In the genomic region with DNA sequence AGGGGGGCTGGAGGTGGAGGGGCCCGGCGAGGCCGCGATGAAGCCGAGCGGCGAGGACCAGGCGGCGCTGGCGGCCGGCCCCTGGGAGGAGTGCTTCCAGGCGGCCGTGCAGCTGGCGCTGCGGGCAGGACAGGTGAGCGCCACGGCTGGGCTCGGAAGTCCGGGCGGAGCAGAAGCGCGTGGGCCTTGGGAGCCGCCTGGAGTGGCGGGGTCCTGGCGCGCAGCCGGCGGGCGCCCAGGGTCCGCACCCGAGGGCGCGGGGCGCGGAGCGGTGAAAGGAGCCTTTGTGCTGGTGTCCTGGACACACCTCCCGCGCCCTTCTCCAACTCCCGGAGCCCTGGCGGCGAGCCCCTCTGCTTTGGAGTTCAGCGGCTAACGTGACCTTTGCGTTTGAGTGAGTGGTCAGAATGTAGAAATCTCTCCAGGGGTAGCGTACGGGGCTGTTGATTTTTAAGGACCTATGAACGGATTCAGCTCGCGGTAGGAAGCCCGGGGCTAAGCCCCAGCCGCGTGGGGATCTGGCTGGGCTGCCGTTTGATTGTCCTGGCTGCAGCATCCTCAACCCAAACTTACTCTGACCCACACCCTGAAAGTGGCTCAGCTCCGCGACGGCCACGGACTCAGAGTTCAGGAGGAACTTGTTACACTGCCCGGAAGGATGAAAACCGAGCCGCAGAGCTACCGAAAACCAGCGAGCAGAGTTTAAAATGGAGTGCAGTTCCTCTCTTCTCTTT, we compare ENCODE assay signal across 8 cellular contexts. TPM values are rescaled to one million over a fixed set of nuclear protein-coding genes. Genes with fewer than 3 reads are reported as not detected.
DNase-seq lines count a peak whose midpoint lies in the region; ATAC-seq and TF ChIP-seq lines count a peak whose summit lies in the region.

No MANE protein-coding gene starts in this region.

- peaks cover 20% of the 10 kb centered on the region for H3K27me3 Mint-ChIP-seq in GM23338 (ENCODE audit: insufficient read depth, low read depth, poor library complexity)

- peak overlapping the region; percentile 92 for H3K27ac Mint-ChIP-seq in GM23338

- peak; percentile 17 for ATAC-seq in GM23338

- no peaks in the 10 kb centered on the region for H3K27me3 ChIP-seq in GM23338 (ENCODE audit: insufficient read depth)
- no peaks in the 10 kb centered on the region for H3K27me3 ChIP-seq in Loucy (ENCODE audit: insufficient read depth, low read length, poor library complexity, severe bottlenecking)
- no peaks in the 10 kb centered on the region for H3K27me3 ChIP-seq in neuron (ENCODE audit: insufficient read depth, low read length)

- H3K4me2 ChIP-seq in GM23338, result peak overlapping the region; percentile 91
- peak overlapping the region; percentile 88 for H3K4me2 ChIP-seq in Loucy (ENCODE audit: low read depth, low read length, poor library complexity, severe bottlenecking)

- H3K9me2 ChIP-seq in GM23338 (ENCODE audit: insufficient read depth), result no peaks in the 10 kb centered on the region
- no peaks in the 10 kb centered on the region for H3K9me2 ChIP-seq in Loucy (replicated peaks; ENCODE audit: low read depth, low read length)

- H3K79me2 ChIP-seq in GM23338 (replicated peaks; ENCODE audit: insufficient read depth), result peaks cover 48% of the 10 kb centered on the region
- no peaks in the 10 kb centered on the region for H3K79me2 ChIP-seq in Loucy (ENCODE audit: insufficient read depth, low read length)

- H3K36me3 Mint-ChIP-seq in GM23338 (ENCODE audit: low read depth), result peaks cover 8% of the 10 kb centered on the region

- TF ChIP-seq CTCF in GM10248 (IDR thresholded peaks at IDR 0.05; ENCODE audit: control extremely low read depth, extremely low read depth, low read depth, missing control alignments), result no peak
- no peak for TF ChIP-seq CTCF in GM23338 (conservative IDR thresholded peaks at IDR 0.05; ENCODE audit: low read depth in 2 of 2)
- TF ChIP-seq CTCF in Loucy (conservative IDR thresholded peaks at IDR 0.05; ENCODE audit: low read length), result no peak
- TF ChIP-seq CTCF in fibroblast of villous mesenchyme (IDR thresholded peaks at IDR 0.05; ENCODE audit: insufficient read depth, low read depth, low read length), result no peak

- H3K9me3 Mint-ChIP-seq in GM23338, result 0 out of 3 replicates have a peak, but pooled peaks cover 4% of the 10 kb centered on the region

- peaks cover 56% of the 10 kb centered on the region for H3K4me1 Mint-ChIP-seq in GM23338

- H3F3A ChIP-seq in GM23338 (replicated peaks; ENCODE audit: low read depth) (peaks cover 10% of the 10 kb centered on the region; the same call in 1 of the 2 replicates), Loucy (ENCODE audit: low read depth) (no peaks in the 10 kb centered on the region)

- DNase-seq in GM10248 (ENCODE audit: extremely low spot score), result peak; percentile 53
- DNase-seq in GM23338 (ENCODE audit: low spot score), result peak; percentile 73
- peak; percentile 68 for DNase-seq in activated CD8-positive, alpha-beta memory T cell treated with anti-CD3 and anti-CD28 coated beads, Interleukin-2, amount 50 U/mL, for 48 hours
- peak; percentile 37 for DNase-seq in fibroblast of villous mesenchyme (ENCODE audit: low read depth)
- DNase-seq in SHP77 treated with DMSO at 0.1 percent for 48 hours (lab: John Stamatoyannopoulos, UW), result no peak
- DNase-seq in NCI-H526 treated with DMSO at 0.1 percent for 48 hours (lab: John Stamatoyannopoulos, UW), result no peak

- H3K4me3 ChIP-seq in GM23338 (peak overlapping the region; percentile 85), Loucy (ENCODE audit: low read length, poor library complexity, severe bottlenecking) (peak overlapping the region; percentile 83), fibroblast of villous mesenchyme (ENCODE audit: low read depth, low read length) (peak overlapping the region; percentile 70), neuron (ENCODE audit: low read length) (peak overlapping the region; percentile 79)

- CTCF ChIA-PET in GM10248 (lab: Yijun Ruan, JAX), result interaction anchor here (1.1 to 5.4 kb wide), 4 partner anchors 11 to 44 kb away, joined by 3 to 38 read pairs (median 10); no protein-coding TSS in a partner anchor

- H3K4me3 Mint-ChIP-seq in GM23338, result peak overlapping the region; percentile 96

- H3K27ac ChIP-seq in GM23338 (ENCODE audit: low read depth), result peak overlapping the region; percentile 80; the same call in 1 of the 2 replicates

- H4K20me1 ChIP-seq in GM23338 (replicated peaks; ENCODE audit: insufficient read depth) (peaks cover 28% of the 10 kb centered on the region), Loucy (ENCODE audit: insufficient read depth, low read length, poor library complexity, severe bottlenecking) (no peaks in the 10 kb centered on the region)

- POLR2A ChIA-PET in GM10248 (lab: Yijun Ruan, JAX), result interaction anchor here (0.6 kb wide), 1 partner anchor 328 kb away, joined by 4 read pairs; no protein-coding TSS in a partner anchor

- H3K4me1 ChIP-seq in GM23338 (ENCODE audit: insufficient read depth) (peaks cover 42% of the 10 kb centered on the region), Loucy (ENCODE audit: insufficient read depth, low read length, poor library complexity, severe bottlenecking) (peaks cover 10% of the 10 kb centered on the region), neuron (ENCODE audit: insufficient read depth, low read length) (peaks cover 17% of the 10 kb centered on the region)

- H2AFZ ChIP-seq in GM23338 (peak overlapping the region; percentile 78; the same call in 1 of the 2 replicates), Loucy (ENCODE audit: low read length) (peak overlapping the region; percentile 97), neuron (ENCODE audit: low read depth, low read length) (peak overlapping the region; percentile 94)

- H3K9me3 ChIP-seq in Loucy (ENCODE audit: insufficient read depth, low read depth, low read length), result no peaks in the 10 kb centered on the region
- no peaks in the 10 kb centered on the region for H3K9me3 ChIP-seq in neuron (ENCODE audit: low read length)

- H3K36me3 ChIP-seq in GM23338 (ENCODE audit: insufficient read depth) (no peaks in the 10 kb centered on the region), Loucy (ENCODE audit: insufficient read depth, low read length) (no peaks in the 10 kb centered on the region), neuron (ENCODE audit: insufficient read depth, low read length) (peaks cover 2% of the 10 kb centered on the region)

- peak overlapping the region; percentile 79 for H3K9ac ChIP-seq in Loucy (ENCODE audit: low read depth, low read length, poor library complexity, severe bottlenecking)

TF ChIP-seq in GM23338, 12 proteins besides CTCF, POLR2A, EP300 and RAD21 (continues in another document):
- TF ChIP-seq ZNF331 (CRISPR knock-in tag; IDR thresholded peaks at IDR 0.05; ENCODE audit: low read depth) (no peak), EZH2phosphoT487 (IDR thresholded peaks at IDR 0.05; ENCODE audit: unreplicated experiment) (no peak), CREB1 (CRISPR knock-in tag; IDR thresholded peaks at IDR 0.05; ENCODE audit: low read depth) (no peak), EZH2 (IDR thresholded peaks at IDR 0.05; ENCODE audit: low read depth, unreplicated experiment) (no peak), STAT1 (IDR thresholded peaks at IDR 0.05; ENCODE audit: unreplicated experiment) (no peak), NANOG (IDR thresholded peaks at IDR 0.05; ENCODE audit: borderline replicate concordance) (no peak), POLR2AphosphoS5 (IDR thresholded peaks at IDR 0.05; ENCODE audit: low read depth) (no peak)
- TF ChIP-seq, protein P1, sequence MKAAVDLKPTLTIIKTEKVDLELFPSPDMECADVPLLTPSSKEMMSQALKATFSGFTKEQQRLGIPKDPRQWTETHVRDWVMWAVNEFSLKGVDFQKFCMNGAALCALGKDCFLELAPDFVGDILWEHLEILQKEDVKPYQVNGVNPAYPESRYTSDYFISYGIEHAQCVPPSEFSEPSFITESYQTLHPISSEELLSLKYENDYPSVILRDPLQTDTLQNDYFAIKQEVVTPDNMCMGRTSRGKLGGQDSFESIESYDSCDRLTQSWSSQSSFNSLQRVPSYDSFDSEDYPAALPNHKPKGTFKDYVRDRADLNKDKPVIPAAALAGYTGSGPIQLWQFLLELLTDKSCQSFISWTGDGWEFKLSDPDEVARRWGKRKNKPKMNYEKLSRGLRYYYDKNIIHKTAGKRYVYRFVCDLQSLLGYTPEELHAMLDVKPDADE (IDR thresholded peaks at IDR 0.05), result no peak
- TF ChIP-seq, protein P2, sequence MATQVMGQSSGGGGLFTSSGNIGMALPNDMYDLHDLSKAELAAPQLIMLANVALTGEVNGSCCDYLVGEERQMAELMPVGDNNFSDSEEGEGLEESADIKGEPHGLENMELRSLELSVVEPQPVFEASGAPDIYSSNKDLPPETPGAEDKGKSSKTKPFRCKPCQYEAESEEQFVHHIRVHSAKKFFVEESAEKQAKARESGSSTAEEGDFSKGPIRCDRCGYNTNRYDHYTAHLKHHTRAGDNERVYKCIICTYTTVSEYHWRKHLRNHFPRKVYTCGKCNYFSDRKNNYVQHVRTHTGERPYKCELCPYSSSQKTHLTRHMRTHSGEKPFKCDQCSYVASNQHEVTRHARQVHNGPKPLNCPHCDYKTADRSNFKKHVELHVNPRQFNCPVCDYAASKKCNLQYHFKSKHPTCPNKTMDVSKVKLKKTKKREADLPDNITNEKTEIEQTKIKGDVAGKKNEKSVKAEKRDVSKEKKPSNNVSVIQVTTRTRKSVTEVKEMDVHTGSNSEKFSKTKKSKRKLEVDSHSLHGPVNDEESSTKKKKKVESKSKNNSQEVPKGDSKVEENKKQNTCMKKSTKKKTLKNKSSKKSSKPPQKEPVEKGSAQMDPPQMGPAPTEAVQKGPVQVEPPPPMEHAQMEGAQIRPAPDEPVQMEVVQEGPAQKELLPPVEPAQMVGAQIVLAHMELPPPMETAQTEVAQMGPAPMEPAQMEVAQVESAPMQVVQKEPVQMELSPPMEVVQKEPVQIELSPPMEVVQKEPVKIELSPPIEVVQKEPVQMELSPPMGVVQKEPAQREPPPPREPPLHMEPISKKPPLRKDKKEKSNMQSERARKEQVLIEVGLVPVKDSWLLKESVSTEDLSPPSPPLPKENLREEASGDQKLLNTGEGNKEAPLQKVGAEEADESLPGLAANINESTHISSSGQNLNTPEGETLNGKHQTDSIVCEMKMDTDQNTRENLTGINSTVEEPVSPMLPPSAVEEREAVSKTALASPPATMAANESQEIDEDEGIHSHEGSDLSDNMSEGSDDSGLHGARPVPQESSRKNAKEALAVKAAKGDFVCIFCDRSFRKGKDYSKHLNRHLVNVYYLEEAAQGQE (IDR thresholded peaks at IDR 0.05; ENCODE audit: unreplicated experiment), result no peak

RNA-seq across cellular contexts. Expression of a gene that starts 0.5 kb away (rescaled TPM):
- 91.8 and 122 TPM in 2 replicates for total RNA-seq in GM23338 (2014; rRNA removed; shearing (Covaris generic))
- polyA plus RNA-seq in GM23338 (2016; fragmentation: Nextera tagmentation; extraction: Ambion mirVana), result 45.0 and 50.4 TPM in 2 replicates
- total RNA-seq in fibroblast of villous mesenchyme, result 17.4 and 41.5 TPM in 2 replicates

Comparison
In these comparisons a context has a peak if more than half of its experiments do, and no peak if none do; other contexts are left out.
1. DNase-seq: peak in GM10248 (single experiment), GM23338 (single experiment), activated CD8-positive, alpha-beta memory T cell treated with anti-CD3 and anti-CD28 coated beads, Interleukin-2, amount 50 U/mL, for 48 hours (single experiment) and fibroblast of villous mesenchyme (single experiment); none in SHP77 treated with DMSO at 0.1 percent for 48 hours (single experiment) and NCI-H526 treated with DMSO at 0.1 percent for 48 hours (single experiment).
2. Peak in every context shown above with its lines, with median percentiles within 50 percentile points of each other: H2AFZ ChIP-seq and H3K4me3 ChIP-seq.